In genomic region chr10:31083765-31084184, GRCh38 we compare ENCODE assay signal across 8 cellular contexts. TPM values are rescaled to one million over a fixed set of nuclear protein-coding genes. Genes with fewer than 3 reads are reported as not detected.
DNase-seq lines count a peak whose midpoint lies in the region; ATAC-seq lines count a peak whose summit lies in the region.

No MANE protein-coding gene starts in this region.

- H3K4me1 Mint-ChIP-seq in stimulated activated naive CD8-positive, alpha-beta T cell treated with anti-CD3 and anti-CD28 coated beads, Interleukin-15, amount 100 ng/mL, for 72 hours, result peaks cover 7% of the 10 kb centered on the region

- no peak overlapping the region for H3K4me3 Mint-ChIP-seq in stimulated activated naive CD8-positive, alpha-beta T cell treated with anti-CD3 and anti-CD28 coated beads, Interleukin-15, amount 100 ng/mL, for 72 hours

- no peaks in the 10 kb centered on the region for H3K27me3 Mint-ChIP-seq in stimulated activated naive CD8-positive, alpha-beta T cell treated with anti-CD3 and anti-CD28 coated beads, Interleukin-15, amount 100 ng/mL, for 72 hours

- peak; percentile 42 for DNase-seq in SIG-M5 treated with dmso at 0.1 percent for 504 hours (lab: John Stamatoyannopoulos, UW; ENCODE audit: unreplicated experiment)
- no peak for DNase-seq in SIG-M5 (lab: John Stamatoyannopoulos, UW)
- peak; percentile 22 for DNase-seq in NCI-H345 (lab: John Stamatoyannopoulos, UW)
- peak; percentile 38 for DNase-seq in activated CD4-positive, alpha-beta T cell treated with anti-CD3 and anti-CD28 coated beads for 1 hour
- DNase-seq in effector CD4-positive, alpha-beta T cell, result peak; percentile 19
- DNase-seq in mucosa of gallbladder (ENCODE audit: low spot score), result peak; percentile 25
- peak; percentile 67 to 77 for DNase-seq in stimulated activated naive CD8-positive, alpha-beta T cell treated with anti-CD3 and anti-CD28 coated beads, Interleukin-15, amount 100 ng/mL, for 72 hours

- no peaks in the 10 kb centered on the region for H3K9me3 Mint-ChIP-seq in stimulated activated naive CD8-positive, alpha-beta T cell treated with anti-CD3 and anti-CD28 coated beads, Interleukin-15, amount 100 ng/mL, for 72 hours

- H3K27ac Mint-ChIP-seq in stimulated activated naive CD8-positive, alpha-beta T cell treated with anti-CD3 and anti-CD28 coated beads, Interleukin-15, amount 100 ng/mL, for 72 hours, result no peak overlapping the region

- peak; percentile 89 for ATAC-seq in stimulated activated naive CD8-positive, alpha-beta T cell treated with anti-CD3 and anti-CD28 coated beads, Interleukin-15, amount 100 ng/mL, for 72 hours
- no peak for ATAC-seq in HG03025 (IDR thresholded peaks at IDR 0.05; ENCODE audit: low FRiP score, unreplicated experiment)

RNA-seq across cellular contexts. Expression of gene ZNF438, which starts 52.1 kb away (rescaled TPM):
- 7.8 TPM for total RNA-seq in mucosa of gallbladder
